22 cellular contexts compared by ENCODE assay signal in genomic region chr2:77962943-77963342, GRCh38.
"Had no signal": no experiment of that assay in that cellular context is flagged by ENCODE, and none has a peak within 500 bp of the region (broad histone marks: within the 10 kb centered on the region; RNA-seq: fewer than 3 reads in every experiment).

No MANE protein-coding gene starts in this region.

- ATAC-seq: effector memory CD8-positive, alpha-beta T cell; foreskin keratinocyte; gastrocnemius medialis; heart right ventricle; left cardiac atrium; left lung; left ventricle myocardium superior; lower lobe of right lung; mucosa of descending colon; naive thymus-derived CD8-positive, alpha-beta T cell had no signal

- H3K4me1 ChIP-seq: esophagus muscularis mucosa, foreskin keratinocyte, gastrocnemius medialis, heart right ventricle, left lung, lower lobe of right lung had no signal

- H3K27ac ChIP-seq: coronary artery, esophagus muscularis mucosa, foreskin keratinocyte, gastrocnemius medialis, heart right ventricle, left lung, lower lobe of right lung had no signal

- FAIRE-seq: endothelial cell of umbilical vein, islet of Langerhans, keratinocyte had no signal

- H3K36me3 ChIP-seq: esophagus muscularis mucosa, gastrocnemius medialis, heart right ventricle, left lung, lower lobe of right lung had no signal

- H3K9me3 ChIP-seq: esophagus muscularis mucosa, gastrocnemius medialis, heart right ventricle, lower lobe of right lung, mucosa of descending colon had no signal

- H3K27me3 ChIP-seq: esophagus muscularis mucosa, foreskin keratinocyte, gastrocnemius medialis, heart right ventricle, left lung had no signal

- H3K4me3 ChIP-seq: coronary artery, esophagus muscularis mucosa, gastrocnemius medialis, heart right ventricle, left lung, lower lobe of right lung, mucosa of descending colon had no signal

- DNase-seq: effector CD8-positive, alpha-beta T cell; effector memory CD8-positive, alpha-beta T cell; endodermal cell; foreskin keratinocyte; gastrocnemius medialis; glutamatergic neuron; head of caudate nucleus; heart right ventricle; hippocampal formation; left cardiac atrium; left lung; left ventricle myocardium superior; lower lobe of right lung; mesenchymal stem cell; mucosa of descending colon; naive B cell; naive thymus-derived CD8-positive, alpha-beta T cell had no signal
